ENCODE assay signal across 9 cellular contexts in the genomic region with DNA sequence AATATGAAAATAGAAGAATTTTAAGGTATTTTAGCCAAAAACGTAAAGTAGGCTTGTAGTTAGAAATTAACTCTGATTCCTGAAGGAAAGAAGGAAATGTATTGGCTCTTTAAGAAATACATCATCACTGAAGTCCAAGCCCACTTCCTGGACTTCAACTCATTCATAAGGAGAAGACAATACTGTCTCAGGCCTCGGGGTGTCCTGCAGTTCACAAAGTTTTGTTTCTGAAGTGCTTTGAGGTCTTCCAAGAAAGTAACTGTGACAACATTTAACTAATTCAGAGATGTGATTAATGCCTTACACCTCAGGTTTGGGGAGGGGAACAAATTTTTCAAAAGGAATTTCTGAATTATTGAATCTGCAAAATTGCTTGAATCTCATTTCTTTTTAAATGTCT.
A peak's percentile ranks its signal among the peaks of the same experiment; 100 is the strongest.
DNase-seq lines count a peak whose midpoint lies in the region; TF ChIP-seq lines count a peak whose summit lies in the region.
"Had no signal": no experiment of that assay in that cellular context is flagged by ENCODE, and none has a peak within 500 bp of the region (broad histone marks: within the 10 kb centered on the region; RNA-seq: fewer than 3 reads in every experiment).

No MANE protein-coding gene starts in this region.

- H3K4me1 ChIP-seq in adrenal gland (replicated peaks in 1 of 2) (peaks cover 0 to 36% of the 10 kb centered on the region in 2 donors), right atrium auricular region (peaks cover 0 to 32% of the 10 kb centered on the region in 2 donors), thyroid gland (peaks cover 32 to 33% of the 10 kb centered on the region in 2 donors)

- H3K9me3 ChIP-seq in adrenal gland (replicated peaks in 1 of 3) (no peaks in the 10 kb centered on the region), right atrium auricular region (no peaks in the 10 kb centered on the region), thyroid gland (no peaks in the 10 kb centered on the region)

- no peak overlapping the region for H3K4me3 ChIP-seq in adrenal gland
- H3K4me3 ChIP-seq in right atrium auricular region = peak overlapping the region in 1 of 2 donors; percentile 64
- H3K4me3 ChIP-seq in thyroid gland (replicated peaks in 1 of 3) = no peak overlapping the region
- H3K4me3 ChIP-seq: SK-N-MC had no signal

- H3K27me3 ChIP-seq in adrenal gland (no peaks in the 10 kb centered on the region), right atrium auricular region (no peaks in the 10 kb centered on the region), thyroid gland (no peaks in the 10 kb centered on the region)

- WGBS in adrenal gland, 4 donors = 33 to 48% (median 40%) methylated on average over 2 of the region's 2 CpGs
- WGBS in thyroid gland, 2 donors = 4 to 11% methylated on average over 2 of the region's 2 CpGs

- peak; percentile 18 for DNase-seq in DMS79 treated with DMSO at 0.1 percent for 48 hours (lab: John Stamatoyannopoulos, UW)
- DNase-seq in DMS79 (lab: John Stamatoyannopoulos, UW) = no peak
- DNase-seq in adrenal gland = peak in 1 of 7 donors; percentile 26
- no peak for DNase-seq in right atrium auricular region (ENCODE audit: low spot score)
- DNase-seq in thyroid gland = peak in 1 of 2 donors; percentile 21
- DNase-seq in activated CD4-positive, CD25-positive, alpha-beta regulatory T cell treated with anti-CD3 and anti-CD28 coated beads, Interleukin-2, amount 50 U/mL, for 72 hours = no peak
- DNase-seq in dedifferentiated amniotic fluid mesenchymal stem cell (ENCODE audit: extremely low spot score) = no peak
- DNase-seq in CD1c-positive myeloid dendritic cell (ENCODE audit: extremely low spot score) = no peak

- no peaks in the 10 kb centered on the region for H3K36me3 ChIP-seq in adrenal gland (replicated peaks in 1 of 2)
- H3K36me3 ChIP-seq in right atrium auricular region = no peaks in the 10 kb centered on the region
- H3K36me3 ChIP-seq in thyroid gland = no peaks in the 10 kb centered on the region

- TF ChIP-seq POLR2A in adrenal gland (IDR thresholded peaks at IDR 0.05) = no peak
- peak in 1 of 2 donors; percentile 54 for TF ChIP-seq POLR2A in thyroid gland (IDR thresholded peaks at IDR 0.05)

- H3K27ac ChIP-seq in adrenal gland (peak overlapping the region in 3 of 5 donors; percentile 79 to 93 (median 91)), right atrium auricular region (peak overlapping the region; percentile 84 to 91), thyroid gland (peak overlapping the region in 2 of 3 donors; percentile 91 to 98)
- H3K27ac ChIP-seq: SK-N-MC had no signal

- intact Hi-C loops in adrenal gland (cut with DNase I) (no loop called here), thyroid gland (cut with DNase I) (no loop called here)

- peak in 2 of 6 experiments; percentile 22 to 34 for TF ChIP-seq CTCF in adrenal gland (IDR thresholded peaks at IDR 0.05)
- peak in 1 of 2 donors; percentile 17 for TF ChIP-seq CTCF in right atrium auricular region (IDR thresholded peaks at IDR 0.05)
- peak in 4 of 6 experiments; percentile 30 to 61 (median 48) for TF ChIP-seq CTCF in thyroid gland (IDR thresholded peaks at IDR 0.05)
